Comparison of ENCODE assay signal across 28 cellular contexts in genomic region chr5:75387806-75388205, GRCh38.
"Had no signal": no experiment of that assay in that cellular context is flagged by ENCODE, and none has a peak within 500 bp of the region (broad histone marks: within the 10 kb centered on the region; RNA-seq: fewer than 3 reads in every experiment).

No MANE protein-coding gene starts in this region.

- H3K27me3 Mint-ChIP-seq: activated B cell treated with CpG ODN at 0.5 μM for 24 hours; activated CD8-positive, alpha-beta T cell treated with anti-CD3 and anti-CD28 coated beads for 36 hours; activated naive CD4-positive, alpha-beta T cell treated with anti-CD3 and anti-CD28 coated beads, Interleukin-2, amount 50 U/mL, for 24 hours; activated naive CD8-positive, alpha-beta T cell treated with anti-CD3 and anti-CD28 coated beads, Interleukin-2, amount 10 ng/mL, durations not matched to agents 7 days and 5 days; activated T-cell treated with anti-CD3 and anti-CD28 coated beads, Interleukin-2, amount 50 U/mL, for 24 hours had no signal

- ATAC-seq: activated CD8-positive, alpha-beta T cell treated with anti-CD3 and anti-CD28 coated beads for 36 hours had no signal

- DNase-seq: activated B cell treated with CpG ODN at 0.5 μM for 24 hours; activated CD4-positive, alpha-beta T cell treated with anti-CD3 and anti-CD28 coated beads for 48 hours; activated CD4-positive, CD25-positive, alpha-beta regulatory T cell treated with anti-CD3 and anti-CD28 coated beads, Interleukin-2, amount 50 U/mL, for 72 hours; activated CD8-positive, alpha-beta T cell treated with anti-CD3 and anti-CD28 coated beads for 36 hours; activated gamma-delta T cell; activated naive CD4-positive, alpha-beta T cell treated with Interleukin-2 at 50 U/mL for 16 hours; activated naive CD8-positive, alpha-beta T cell treated with anti-CD3 and anti-CD28 coated beads, Interleukin-2, amount 10 ng/mL, durations not matched to agents 7 days and 5 days; activated T-cell treated with anti-CD3 and anti-CD28 coated beads, Interleukin-2, amount 50 U/mL, for 24 hours; amygdala; cerebellar nuclear complex; Karpas-422; KBM-7; NCI-H1105; NCI-H1417 treated with DMSO at 0.1 percent for 48 hours; NCI-H2029; NCI-H2107; NCI-H2171; NCI-H510A; NCI-H526; NCI-H748 treated with DMSO at 0.1 percent for 48 hours; NK-92 treated with Interleukin-12 subunit alpha and Interleukin-12 subunit beta, amount 100 ng/mL, for 24 hours; SHP77; SJCRH30; T1000 had no signal

- H3K4me3 ChIP-seq: ascending aorta, SJCRH30, SK-N-MC had no signal

- H3K9me3 Mint-ChIP-seq: activated B cell treated with CpG ODN at 0.5 μM for 24 hours; activated CD8-positive, alpha-beta T cell treated with anti-CD3 and anti-CD28 coated beads for 36 hours; activated naive CD4-positive, alpha-beta T cell treated with anti-CD3 and anti-CD28 coated beads, Interleukin-2, amount 50 U/mL, for 24 hours; activated naive CD8-positive, alpha-beta T cell treated with anti-CD3 and anti-CD28 coated beads, Interleukin-2, amount 10 ng/mL, durations not matched to agents 7 days and 5 days; activated T-cell treated with anti-CD3 and anti-CD28 coated beads, Interleukin-2, amount 50 U/mL, for 24 hours had no signal

- H3K9me3 ChIP-seq: ascending aorta, SJCRH30 had no signal

- H3K4me1 ChIP-seq: ascending aorta, SJCRH30 had no signal

- H3K27me3 ChIP-seq: ascending aorta, SJCRH30 had no signal

- H3K27ac ChIP-seq: ascending aorta, SJCRH30, SK-N-MC had no signal

- H3K4me1 Mint-ChIP-seq: activated B cell treated with CpG ODN at 0.5 μM for 24 hours had no signal

- H3K4me3 Mint-ChIP-seq: activated B cell treated with CpG ODN at 0.5 μM for 24 hours; activated CD8-positive, alpha-beta T cell treated with anti-CD3 and anti-CD28 coated beads for 36 hours; activated naive CD4-positive, alpha-beta T cell treated with anti-CD3 and anti-CD28 coated beads, Interleukin-2, amount 50 U/mL, for 24 hours; activated naive CD8-positive, alpha-beta T cell treated with anti-CD3 and anti-CD28 coated beads, Interleukin-2, amount 10 ng/mL, durations not matched to agents 7 days and 5 days; activated T-cell treated with anti-CD3 and anti-CD28 coated beads, Interleukin-2, amount 50 U/mL, for 24 hours had no signal

- H3K27ac Mint-ChIP-seq: activated B cell treated with CpG ODN at 0.5 μM for 24 hours; activated CD8-positive, alpha-beta T cell treated with anti-CD3 and anti-CD28 coated beads for 36 hours; activated naive CD8-positive, alpha-beta T cell treated with anti-CD3 and anti-CD28 coated beads, Interleukin-2, amount 10 ng/mL, durations not matched to agents 7 days and 5 days; activated T-helper 2 cell treated with anti-CD3 and anti-CD28 coated beads, Interferon-gamma antibody, Interleukin-2, Interleukin-4, amounts not matched to agents 10 μg/mL and 5 μg/mL and 100 μg/mL, durations not matched to agents 14 hours and 24 hours and 36 hours had no signal
